8 cellular contexts compared by ENCODE assay signal in the genomic region with DNA sequence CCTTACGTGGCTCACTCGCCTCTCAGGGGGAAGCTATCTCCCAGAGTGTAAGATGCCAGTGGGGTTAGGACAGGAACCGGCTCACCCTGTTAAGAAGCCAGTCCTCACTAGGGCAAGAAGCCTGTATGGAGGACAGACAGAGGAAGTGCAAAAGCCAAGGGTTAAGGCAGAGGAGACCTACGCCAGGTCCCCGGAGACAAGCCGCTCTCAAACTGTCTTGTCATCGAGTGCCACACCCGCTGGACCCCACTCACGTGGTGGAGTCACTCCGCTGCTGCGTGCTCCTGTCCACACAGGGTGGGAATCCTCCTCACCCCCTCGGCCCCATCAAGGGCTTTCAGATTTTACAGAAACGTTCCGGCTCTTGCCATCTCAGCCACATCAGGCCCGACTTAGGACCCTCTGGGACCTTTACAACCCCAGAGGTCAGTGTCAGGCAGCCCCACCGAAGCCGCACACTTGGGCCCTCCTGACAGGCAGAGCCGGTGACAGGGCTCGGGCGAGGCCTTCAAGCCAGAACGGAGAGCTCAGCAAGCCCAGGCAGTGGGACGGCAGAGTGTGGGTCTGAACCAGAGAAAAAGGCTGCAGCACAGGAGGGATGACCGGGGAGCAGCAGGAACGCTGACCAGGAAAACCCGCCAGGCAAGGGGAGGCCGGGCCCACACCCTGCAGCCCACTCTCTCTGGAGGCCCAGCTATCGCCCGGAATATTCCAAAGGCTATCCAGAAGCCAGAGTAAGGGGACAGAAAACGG.
A peak's percentile ranks its signal among the peaks of the same experiment; 100 is the strongest.
DNase-seq lines count a peak whose midpoint lies in the region; ATAC-seq and TF ChIP-seq lines count a peak whose summit lies in the region.

No MANE protein-coding gene starts in this region.

- no peaks in the 10 kb centered on the region for H3K27me3 Mint-ChIP-seq in HFFc6 (ENCODE audit: insufficient read depth)
- H3K27me3 Mint-ChIP-seq in stimulated activated memory B cell treated with anti-CD40 and anti-IgM and Interleukin-4, amounts not matched to agents 10 μg/mL and 1 μg/mL and 100 μg/mL, for 72 hours, result no peaks in the 10 kb centered on the region
- no peaks in the 10 kb centered on the region for H3K27me3 Mint-ChIP-seq in activated T-cell treated with anti-CD3 and anti-CD28 coated beads, Interleukin-2, amount 50 U/mL, for 24 hours

- peak overlapping the region; percentile 81 for H3K4me3 Mint-ChIP-seq in HFFc6
- no peak overlapping the region for H3K4me3 Mint-ChIP-seq in stimulated activated memory B cell treated with anti-CD40 and anti-IgM and Interleukin-4, amounts not matched to agents 10 μg/mL and 1 μg/mL and 100 μg/mL, for 72 hours
- H3K4me3 Mint-ChIP-seq in activated T-cell treated with anti-CD3 and anti-CD28 coated beads, Interleukin-2, amount 50 U/mL, for 24 hours, result no peak overlapping the region

- no peak for TF ChIP-seq POLR2A in lower leg skin (IDR thresholded peaks at IDR 0.05)

- H3K27ac ChIP-seq in cingulate gyrus (ENCODE audit: low read depth, low read length), result peak overlapping the region; percentile 13

- peaks cover 12% of the 10 kb centered on the region for H3K36me3 Mint-ChIP-seq in HFFc6 (ENCODE audit: low read depth)
- H3K36me3 Mint-ChIP-seq in stimulated activated memory B cell treated with anti-CD40 and anti-IgM and Interleukin-4, amounts not matched to agents 10 μg/mL and 1 μg/mL and 100 μg/mL, for 72 hours, result peaks cover 9% of the 10 kb centered on the region
- H3K36me3 Mint-ChIP-seq in activated T-cell treated with anti-CD3 and anti-CD28 coated beads, Interleukin-2, amount 50 U/mL, for 24 hours (ENCODE audit: low read depth), result peaks cover 3% of the 10 kb centered on the region

- TF ChIP-seq CTCF in HFFc6 (IDR thresholded peaks at IDR 0.05), result no peak
- no peak for TF ChIP-seq CTCF in lower leg skin (IDR thresholded peaks at IDR 0.05)

- peak overlapping the region; percentile 98 for H3K27ac Mint-ChIP-seq in HFFc6
- H3K27ac Mint-ChIP-seq in stimulated activated memory B cell treated with anti-CD40 and anti-IgM and Interleukin-4, amounts not matched to agents 10 μg/mL and 1 μg/mL and 100 μg/mL, for 72 hours, result peak overlapping the region; percentile 79
- no peak overlapping the region for H3K27ac Mint-ChIP-seq in activated T-cell treated with anti-CD3 and anti-CD28 coated beads, Interleukin-2, amount 50 U/mL, for 24 hours

- ATAC-seq in stimulated activated memory B cell treated with anti-CD40 and anti-IgM and Interleukin-4, amounts not matched to agents 10 μg/mL and 1 μg/mL and 100 μg/mL, for 72 hours, result no peak

- no peak overlapping the region for H3K4me3 ChIP-seq in lower leg skin (ENCODE audit: low read depth, poor library complexity, severe bottlenecking)

- 50 to 59% methylated on average over 25 to 27 of the region's 29 CpGs for WGBS in lower leg skin, 2 donors

- H3K9me3 Mint-ChIP-seq in HFFc6, result no peaks in the 10 kb centered on the region; the same call in 1 of the 2 replicates
- no peaks in the 10 kb centered on the region for H3K9me3 Mint-ChIP-seq in stimulated activated memory B cell treated with anti-CD40 and anti-IgM and Interleukin-4, amounts not matched to agents 10 μg/mL and 1 μg/mL and 100 μg/mL, for 72 hours
- no peaks in the 10 kb centered on the region for H3K9me3 Mint-ChIP-seq in activated T-cell treated with anti-CD3 and anti-CD28 coated beads, Interleukin-2, amount 50 U/mL, for 24 hours

- intact Hi-C loops in lower leg skin (cut with DNase I; ENCODE audit: low total_unique reads), result no loop called here

- peaks cover 59% of the 10 kb centered on the region for H3K4me1 Mint-ChIP-seq in HFFc6 (ENCODE audit: low read depth)
- peaks cover 42% of the 10 kb centered on the region for H3K4me1 Mint-ChIP-seq in stimulated activated memory B cell treated with anti-CD40 and anti-IgM and Interleukin-4, amounts not matched to agents 10 μg/mL and 1 μg/mL and 100 μg/mL, for 72 hours
- H3K4me1 Mint-ChIP-seq in activated T-cell treated with anti-CD3 and anti-CD28 coated beads, Interleukin-2, amount 50 U/mL, for 24 hours (ENCODE audit: low read depth), result peaks cover 29% of the 10 kb centered on the region

- no peak for DNase-seq in HFFc6
- peak; percentile 15 to 87 for DNase-seq in lower leg skin (ENCODE audit: low spot score in 2 of 2)
- no peak for DNase-seq in HuH-7.5 (ENCODE audit: low spot score)
- DNase-seq in NCI-H1436 (lab: John Stamatoyannopoulos, UW), result no peak
- no peak for DNase-seq in activated T-cell treated with anti-CD3 and anti-CD28 coated beads, Interleukin-2, amount 50 U/mL, for 24 hours
- no peak for DNase-seq in HUDEP-2 (lab: John Stamatoyannopoulos, UW; ENCODE audit: unreplicated experiment in 76 of 76)

Comparison
In these comparisons a context has a peak if more than half of its experiments do, and no peak if none do; other contexts are left out.
1. DNase-seq: peak in lower leg skin (2 of 2); none in HFFc6 (single experiment), HuH-7.5 (single experiment), NCI-H1436 (single experiment), activated T-cell treated with anti-CD3 and anti-CD28 coated beads, Interleukin-2, amount 50 U/mL, for 24 hours (single experiment) and HUDEP-2 (0 of 76).